In the genomic region with DNA sequence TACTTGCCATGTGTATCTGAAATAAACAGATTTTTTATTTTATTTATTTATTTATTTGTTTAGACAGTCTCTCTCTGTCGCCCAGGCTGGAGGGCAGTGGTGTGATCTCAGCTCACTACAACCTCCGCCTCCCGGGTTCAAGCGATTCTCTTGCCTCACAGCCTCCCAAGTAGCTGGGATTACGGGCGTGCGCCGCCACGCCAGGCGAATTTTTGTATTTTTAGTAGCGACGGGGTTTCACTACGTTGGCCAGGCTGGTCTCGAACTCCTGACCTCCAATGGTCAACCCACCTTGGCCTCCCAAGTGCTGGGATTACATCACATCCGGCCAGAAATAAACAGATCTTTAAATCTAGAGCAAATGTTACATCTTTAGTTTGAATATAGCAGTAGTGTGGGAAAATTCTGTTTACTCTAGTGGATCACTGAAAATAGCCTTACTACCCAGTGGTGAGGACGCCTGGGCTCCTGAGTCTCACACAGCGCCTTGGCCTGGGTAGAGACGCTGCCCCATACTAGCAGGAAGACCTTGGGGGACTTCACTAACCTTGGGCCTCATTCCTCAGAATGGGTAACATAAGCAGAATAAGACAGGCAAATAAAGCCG, we compare ENCODE assay signal across 8 cellular contexts. TPM values are rescaled to one million over a fixed set of nuclear protein-coding genes. Genes with fewer than 3 reads are reported as not detected.
DNase-seq lines count a peak whose midpoint lies in the region; FAIRE-seq and TF ChIP-seq lines count a peak whose summit lies in the region.

No MANE protein-coding gene starts in this region.

- H3K27me3 ChIP-seq in HAP-1 (ENCODE audit: low read depth), result no peaks in the 10 kb centered on the region
- no peaks in the 10 kb centered on the region for H3K27me3 ChIP-seq in WERI-Rb-1 (ENCODE audit: insufficient read depth, low read depth, severe bottlenecking)

- no peaks in the 10 kb centered on the region for H3K9me3 ChIP-seq in HAP-1
- H3K9me3 ChIP-seq in WERI-Rb-1 (ENCODE audit: severe bottlenecking), result no peaks in the 10 kb centered on the region

- peaks cover 18% of the 10 kb centered on the region for H3K4me1 ChIP-seq in HAP-1

- H3K36me3 ChIP-seq in HAP-1 (replicated peaks) (peaks cover 45% of the 10 kb centered on the region), WERI-Rb-1 (peaks cover 68% of the 10 kb centered on the region)

- TF ChIP-seq CTCF in AG10803 (conservative IDR thresholded peaks at IDR 0.05; ENCODE audit: low read length) (no peak), WERI-Rb-1 (IDR thresholded peaks at IDR 0.05; ENCODE audit: low read depth, low read length) (no peak), fibroblast of mammary gland (conservative IDR thresholded peaks at IDR 0.05; ENCODE audit: control insufficient read depth, insufficient read depth, low read depth, low read length) (no peak), progenitor cell of endocrine pancreas (IDR thresholded peaks at IDR 0.05; ENCODE audit: unreplicated experiment) (no peak)

- H3K27ac ChIP-seq in WERI-Rb-1, result peak overlapping the region; percentile 100

- FAIRE-seq in RCC 7860 (lab: Jason Lieb, UNC), result no peak

- H3K4me3 ChIP-seq in AG10803 (ENCODE audit: low read length) (peak overlapping the region; percentile 94), HAP-1 (peak overlapping the region; percentile 92), WERI-Rb-1 (ENCODE audit: low read depth, low read length) (peak overlapping the region; percentile 96), fibroblast of mammary gland (ENCODE audit: control insufficient read depth, low read depth, low read length) (peak overlapping the region; percentile 77)

- in situ Hi-C loops in HAP-1 (cut with MboI; ENCODE audit: low sequenced_read_pairs), result no loop called here

- H3K36me3 Mint-ChIP-seq in progenitor cell of endocrine pancreas (ENCODE audit: insufficient read depth), result peaks cover 15% of the 10 kb centered on the region

- peak overlapping the region; percentile 100 for H3K27ac Mint-ChIP-seq in progenitor cell of endocrine pancreas

- H3K9me3 Mint-ChIP-seq in progenitor cell of endocrine pancreas (ENCODE audit: low read depth), result no peaks in the 10 kb centered on the region

- H3K27me3 Mint-ChIP-seq in progenitor cell of endocrine pancreas, result no peaks in the 10 kb centered on the region

- DNase-seq in AG10803 (ENCODE audit: low read depth) (peak; percentile 13), HAP-1 (ENCODE audit: low spot score in 2 of 2) (peak in 1 of 2 experiments; percentile 43), WERI-Rb-1 (no peak), fibroblast of mammary gland (ENCODE audit: low read depth) (peak; percentile 28), progenitor cell of endocrine pancreas (ENCODE audit: low spot score, unreplicated experiment) (no peak), NCI-H2196 (lab: John Stamatoyannopoulos, UW; ENCODE audit: unreplicated experiment) (no peak), RCC 7860 (ENCODE audit: low spot score) (no peak), NCI-H345 (lab: John Stamatoyannopoulos, UW) (no peak)

- H3K4me3 Mint-ChIP-seq in progenitor cell of endocrine pancreas (ENCODE audit: low read depth), result peak overlapping the region; percentile 92

- H3K4me1 Mint-ChIP-seq in progenitor cell of endocrine pancreas (ENCODE audit: low read depth), result peaks cover 29% of the 10 kb centered on the region

RNA-seq across cellular contexts. Expression of a gene that starts 0.7 kb away (rescaled TPM):
- total RNA-seq in progenitor cell of endocrine pancreas, result 100 and 105 TPM in 2 replicates

RNA-seq across cellular contexts. Expression of a gene that starts 1.6 kb away (rescaled TPM):
- total RNA-seq in progenitor cell of endocrine pancreas, result 395 and 416 TPM in 2 replicates

RNA-seq across cellular contexts. Expression of a gene that starts 47.3 kb away (rescaled TPM):
- 21.9 and 23.1 TPM in 2 replicates for total RNA-seq in progenitor cell of endocrine pancreas

RNA-seq across cellular contexts. Expression of a gene that starts 49.7 kb away (rescaled TPM):
- 4.9 and 5.5 TPM in 2 replicates for total RNA-seq in progenitor cell of endocrine pancreas

Comparison
In these comparisons a context has a peak if more than half of its experiments do, and no peak if none do; other contexts are left out.
1. DNase-seq: peak in AG10803 (single experiment) and fibroblast of mammary gland (single experiment); none in WERI-Rb-1 (single experiment), progenitor cell of endocrine pancreas (single experiment), NCI-H2196 (single experiment), RCC 7860 (single experiment) and NCI-H345 (single experiment).
2. Peak in every context shown above with its lines, with median percentiles within 50 percentile points of each other: H3K4me3 ChIP-seq.